In the genomic region with DNA sequence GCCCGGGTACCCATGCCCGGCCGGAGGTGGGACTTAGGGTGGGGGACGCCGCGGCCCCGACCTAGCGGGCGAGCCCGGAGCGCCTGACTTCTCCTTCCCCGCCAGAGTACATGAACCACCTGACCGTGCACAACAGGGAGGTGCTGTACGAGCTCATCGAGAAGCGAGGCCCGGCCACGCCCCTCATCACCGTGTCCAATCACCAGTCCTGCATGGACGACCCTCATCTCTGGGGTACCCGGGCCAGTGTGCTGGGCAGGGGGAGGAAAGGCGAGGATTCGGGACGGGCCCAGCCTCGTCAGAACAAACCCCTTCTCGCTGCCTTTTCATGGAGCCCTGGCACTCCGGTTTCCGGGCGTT, we compare ENCODE assay signal across 1 cellular context.
TF ChIP-seq lines count a peak whose summit lies in the region.

No MANE protein-coding gene starts in this region.

TF ChIP-seq in H1, 55 proteins besides CTCF, POLR2A, EP300 and RAD21:
- no peak for TF ChIP-seq CTBP2 (IDR thresholded peaks at IDR 0.05; ENCODE audit: borderline replicate concordance, insufficient read depth, insufficient read length, low read length)
- TF ChIP-seq SUZ12 (IDR thresholded peaks at IDR 0.05; ENCODE audit: low read length), result no peak
- TF ChIP-seq BCL11A (IDR thresholded peaks at IDR 0.05; ENCODE audit: low read depth in 2 of 2, low read length in 2 of 2), result no peak
- 0 out of 2 replicates have a peak, but pooled peaks have one; percentile 37 for TF ChIP-seq TAF1 (IDR thresholded peaks at IDR 0.05; ENCODE audit: low read depth, low read length)
- TF ChIP-seq MAX (IDR thresholded peaks at IDR 0.05), result 0 out of 2 replicates have a peak, but pooled peaks have one; percentile 35
- no peak for TF ChIP-seq FOSL1 (IDR thresholded peaks at IDR 0.05; ENCODE audit: insufficient read depth, low read depth, low read length)
- no peak for TF ChIP-seq SIN3A (conservative IDR thresholded peaks at IDR 0.05 in 1 of 2, IDR thresholded peaks at IDR 0.05 in 1 of 2; ENCODE audit: low read depth in 1 of 2, low read length in 2 of 2)
- no peak; the same call in 1 of the 2 replicates for TF ChIP-seq POLR2AphosphoS5 (IDR thresholded peaks at IDR 0.05; ENCODE audit: low read depth, low read length)
- 0 out of 2 replicates have a peak, but pooled peaks have one; percentile 11 for TF ChIP-seq E2F6 (IDR thresholded peaks at IDR 0.05)
- no peak for TF ChIP-seq ASH2L (IDR thresholded peaks at IDR 0.05; ENCODE audit: low read length)
- TF ChIP-seq YY1 (IDR thresholded peaks at IDR 0.05; ENCODE audit: low read depth, low read length), result no peak
- no peak for TF ChIP-seq JUND (IDR thresholded peaks at IDR 0.05; ENCODE audit: low read length)
- no peak for TF ChIP-seq SP2 (IDR thresholded peaks at IDR 0.05; ENCODE audit: low read length)
- no peak for TF ChIP-seq EZH2 (IDR thresholded peaks at IDR 0.05; ENCODE audit: low read depth, low read length, severe bottlenecking)
- TF ChIP-seq RBBP5 (IDR thresholded peaks at IDR 0.05; ENCODE audit: borderline replicate concordance, low read depth, low read length), result no peak
- TF ChIP-seq TBP (IDR thresholded peaks at IDR 0.05; ENCODE audit: low read depth, low read length), result no peak
- no peak for TF ChIP-seq JUN (IDR thresholded peaks at IDR 0.05; ENCODE audit: low read depth, low read length)
- TF ChIP-seq, protein P1, sequence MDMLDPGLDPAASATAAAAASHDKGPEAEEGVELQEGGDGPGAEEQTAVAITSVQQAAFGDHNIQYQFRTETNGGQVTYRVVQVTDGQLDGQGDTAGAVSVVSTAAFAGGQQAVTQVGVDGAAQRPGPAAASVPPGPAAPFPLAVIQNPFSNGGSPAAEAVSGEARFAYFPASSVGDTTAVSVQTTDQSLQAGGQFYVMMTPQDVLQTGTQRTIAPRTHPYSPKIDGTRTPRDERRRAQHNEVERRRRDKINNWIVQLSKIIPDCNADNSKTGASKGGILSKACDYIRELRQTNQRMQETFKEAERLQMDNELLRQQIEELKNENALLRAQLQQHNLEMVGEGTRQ (IDR thresholded peaks at IDR 0.05; ENCODE audit: low read length), result 0 out of 2 replicates have a peak, but pooled peaks have one; percentile 11
- TF ChIP-seq SP1 (IDR thresholded peaks at IDR 0.05; ENCODE audit: low read depth, low read length), result no peak
- no peak for TF ChIP-seq BACH1 (IDR thresholded peaks at IDR 0.05; ENCODE audit: low read length)
- TF ChIP-seq TCF12 (IDR thresholded peaks at IDR 0.05; ENCODE audit: low read depth, low read length), result no peak
- TF ChIP-seq SIRT6 (IDR thresholded peaks at IDR 0.05; ENCODE audit: low read length), result no peak
- TF ChIP-seq HDAC6 (IDR thresholded peaks at IDR 0.05; ENCODE audit: low read depth, low read length), result no peak
TF ChIP-seq in H1: peak in this region for 4.
